Comparison of ENCODE assay signal across 9 cellular contexts in genomic region chr22:39236321-39237275, GRCh38. TPM values are rescaled to one million over a fixed set of nuclear protein-coding genes. Genes with fewer than 3 reads are reported as not detected.
DNase-seq lines count a peak whose midpoint lies in the region; ATAC-seq and FAIRE-seq lines count a peak whose summit lies in the region.
"Had no signal": no experiment of that assay in that cellular context is flagged by ENCODE, and none has a peak within 500 bp of the region (broad histone marks: within the 10 kb centered on the region; RNA-seq: fewer than 3 reads in every experiment).

No MANE protein-coding gene starts in this region.

- H3K27me3 ChIP-seq in CD4-positive, CD25-positive, alpha-beta regulatory T cell (ENCODE audit: control insufficient read depth, insufficient read depth, low read length), result peaks cover 4% of the 10 kb centered on the region
- H3K27me3 ChIP-seq in SJCRH30 (peaks cover 49% of the 10 kb centered on the region), small intestine (ENCODE audit: control insufficient read depth in 2 of 2, insufficient read depth in 2 of 2, low read length in 2 of 2) (peaks cover 6 to 7% of the 10 kb centered on the region in 2 donors)

- FAIRE-seq in small intestine (lab: Jason Lieb, UNC), result no peak

- H3K27ac ChIP-seq in CD4-positive, CD25-positive, alpha-beta regulatory T cell (ENCODE audit: insufficient read depth, low read length, poor library complexity, severe bottlenecking), result no peak overlapping the region
- H3K27ac ChIP-seq in SJCRH30 (no peak overlapping the region), small intestine (ENCODE audit: low read depth in 1 of 2, low read length in 1 of 2) (peak overlapping the region in 1 of 2 donors; percentile 65)

- peak overlapping the region in 1 of 3 donors; percentile 88 for H3K27ac Mint-ChIP-seq in CD4-positive, CD25-positive, alpha-beta regulatory T cell

- 24 to 42% (median 35%) methylated on average over 36 of the region's 36 CpGs for WGBS in small intestine, 3 donors

- no peak overlapping the region for H3K4me3 ChIP-seq in CD4-positive, CD25-positive, alpha-beta regulatory T cell (ENCODE audit: low read depth, low read length)
- no peak overlapping the region for H3K4me3 ChIP-seq in SJCRH30
- H3K4me3 ChIP-seq in small intestine (ENCODE audit: low read depth in 1 of 2, low read length in 2 of 2), result no peak overlapping the region
- H3K4me3 ChIP-seq: skin epidermis had no signal

- H3K4me1 ChIP-seq in CD4-positive, CD25-positive, alpha-beta regulatory T cell (ENCODE audit: control insufficient read depth, insufficient read depth, low read length, poor library complexity, severe bottlenecking), result peaks cover 52% of the 10 kb centered on the region
- H3K4me1 ChIP-seq in SJCRH30, result peaks cover 33% of the 10 kb centered on the region
- H3K4me1 ChIP-seq in small intestine (ENCODE audit: control insufficient read depth in 2 of 2, insufficient read depth in 1 of 2, low read depth in 1 of 2, low read length in 1 of 2), result peaks cover 0 to 3% of the 10 kb centered on the region in 2 donors

- no peaks in the 10 kb centered on the region for H3K9me3 ChIP-seq in CD4-positive, CD25-positive, alpha-beta regulatory T cell (ENCODE audit: control insufficient read depth in 2 of 2, low read length in 2 of 2)
- H3K9me3 ChIP-seq in SJCRH30 (replicated peaks) (no peaks in the 10 kb centered on the region), small intestine (ENCODE audit: control insufficient read depth, low read depth) (no peaks in the 10 kb centered on the region)

- no peaks in the 10 kb centered on the region for H3K36me3 ChIP-seq in CD4-positive, CD25-positive, alpha-beta regulatory T cell (ENCODE audit: control insufficient read depth, insufficient read depth, low read length)
- no peaks in the 10 kb centered on the region for H3K36me3 ChIP-seq in SJCRH30
- no peaks in the 10 kb centered on the region for H3K36me3 ChIP-seq in small intestine (ENCODE audit: control insufficient read depth in 2 of 2, insufficient read depth in 2 of 2, low read length in 2 of 2)

- H3K9me3 Mint-ChIP-seq in CD4-positive, CD25-positive, alpha-beta regulatory T cell, result no peaks in the 10 kb centered on the region

- peaks cover 4% of the 10 kb centered on the region for H3K36me3 Mint-ChIP-seq in CD4-positive, CD25-positive, alpha-beta regulatory T cell

- no peak for ATAC-seq in CD4-positive, CD25-positive, alpha-beta regulatory T cell (ENCODE audit: low read depth in 2 of 2)
- peak; percentile 48 for ATAC-seq in GM21825 (IDR thresholded peaks at IDR 0.05; ENCODE audit: unreplicated experiment)

- H3K4me1 Mint-ChIP-seq in CD4-positive, CD25-positive, alpha-beta regulatory T cell, result peaks cover 0 to 70% (median 27%) of the 10 kb centered on the region in 4 donors

- peak overlapping the region in 3 of 4 donors; percentile 70 to 75 (median 72) for H3K4me3 Mint-ChIP-seq in CD4-positive, CD25-positive, alpha-beta regulatory T cell

- H3K27me3 Mint-ChIP-seq in CD4-positive, CD25-positive, alpha-beta regulatory T cell, result peaks cover 82% of the 10 kb centered on the region

- DNase-seq in CD4-positive, CD25-positive, alpha-beta regulatory T cell, result peak in 1 of 3 donors; percentile 42
- DNase-seq in SJCRH30, result peak; percentile 85 to 93
- DNase-seq in effector CD4-positive, alpha-beta T cell, result peak; percentile 30
- peak; percentile 33 for DNase-seq in small intestine
- no peak for DNase-seq in A172 (ENCODE audit: low spot score)
- no peak for DNase-seq in RKO (ENCODE audit: low spot score)
- DNase-seq in islet precursor cell, result no peak

RNA-seq across cellular contexts. Expression of gene PDGFB, which starts 8.2 kb away (rescaled TPM):
- 1.7 TPM for total RNA-seq in CD4-positive, CD25-positive, alpha-beta regulatory T cell
- polyA plus RNA-seq in CD4-positive, CD25-positive, alpha-beta regulatory T cell, result 1 to 10 TPM in 3 of 4 donors, under 1 TPM in 1; 0.63 to 6.3 (median 4.7) TPM
- total RNA-seq in SJCRH30 (2014; rRNA removed; shearing (Covaris generic)), result 0.05 and 0.26 TPM in 2 replicates
- 1 to 10 TPM in 1 of 3 donors, under 1 TPM in 2; 0.22 to 7.5 (median 0.54) TPM for polyA plus RNA-seq in small intestine
- total RNA-seq in A172 (2014; rRNA removed; shearing (Covaris generic)), result 9.8 and 13.4 TPM in 2 replicates

Comparison
In these comparisons a context has a peak if more than half of its experiments do, and no peak if none do; other contexts are left out.
1. DNase-seq: peak in SJCRH30 (2 of 2), effector CD4-positive, alpha-beta T cell (single experiment) and small intestine (single experiment); none in A172 (single experiment), RKO (single experiment) and islet precursor cell (single experiment).